In genomic region chr9:123649909-123650308, GRCh38 we compare ENCODE assay signal across 23 cellular contexts.
"Had no signal": no experiment of that assay in that cellular context is flagged by ENCODE, and none has a peak within 500 bp of the region (broad histone marks: within the 10 kb centered on the region; RNA-seq: fewer than 3 reads in every experiment).

No MANE protein-coding gene starts in this region.

- H3K9ac ChIP-seq: neural progenitor cell had no signal

- H3K9me3 Mint-ChIP-seq: immature natural killer cell, memory B cell, natural killer cell, neural progenitor cell had no signal

- ATAC-seq: gastroesophageal sphincter, left lung, lower lobe of right lung, natural killer cell, pancreas, right cardiac atrium had no signal

- H3K27me3 Mint-ChIP-seq: memory B cell had no signal

- H3K36me3 ChIP-seq: lower lobe of right lung, neural progenitor cell, pancreas, upper lobe of left lung, uterus had no signal

- FAIRE-seq: keratinocyte, pancreas, small intestine had no signal

- H3K27ac Mint-ChIP-seq: immature natural killer cell, memory B cell, mesothelial cell of epicardium, natural killer cell, neural progenitor cell, progenitor cell of endocrine pancreas had no signal

- H3K4me1 Mint-ChIP-seq: immature natural killer cell, memory B cell, natural killer cell had no signal

- H3K4me3 ChIP-seq: esophagus squamous epithelium, gastroesophageal sphincter, left lung, lower lobe of right lung, neural progenitor cell, pancreas, tibial artery, upper lobe of left lung, uterus had no signal

- H3K4me3 Mint-ChIP-seq: immature natural killer cell, memory B cell, mesothelial cell of epicardium, natural killer cell, neural progenitor cell had no signal

- H3K4me2 ChIP-seq: neural progenitor cell had no signal

- DNase-seq: dermis blood vessel endothelial cell; esophagus squamous epithelium; foreskin fibroblast; glutamatergic neuron; immature natural killer cell; left lung; lower lobe of right lung; natural killer cell; nucleus accumbens; pancreas; right cardiac atrium; small intestine; stimulated activated CD4-positive, alpha-beta T cell treated with anti-CD3 and anti-CD28 coated beads, Interleukin-12 subunit alpha, Interleukin-12 subunit beta, amount 100 ng/mL, for 4 hours; stimulated activated naive CD4-positive, alpha-beta T cell treated with Interleukin-2 at 50 U/mL for 16 hours; tibial artery; upper lobe of left lung; uterus had no signal

- H3K9me3 ChIP-seq: esophagus squamous epithelium, gastroesophageal sphincter, left lung, lower lobe of right lung, pancreas, tibial artery, uterus had no signal

- H3K27ac ChIP-seq: esophagus squamous epithelium, gastroesophageal sphincter, left lung, lower lobe of right lung, neural progenitor cell, pancreas, tibial artery, upper lobe of left lung, uterus had no signal

- H2AFZ ChIP-seq: neural progenitor cell had no signal

- H3K4me1 ChIP-seq: esophagus squamous epithelium, gastroesophageal sphincter, left lung, lower lobe of right lung, neural progenitor cell, pancreas, tibial artery, upper lobe of left lung, uterus had no signal

- H3K27me3 ChIP-seq: esophagus squamous epithelium, gastroesophageal sphincter, left lung, neural progenitor cell, tibial artery, upper lobe of left lung, uterus had no signal
